ENCODE assay signal across 22 cellular contexts in genomic region chr10:42767906-42768305, GRCh38. TPM values are rescaled to one million over a fixed set of nuclear protein-coding genes. Genes with fewer than 3 reads are reported as not detected.
A peak's percentile ranks its signal among the peaks of the same experiment; 100 is the strongest.
DNase-seq lines count a peak whose midpoint lies in the region; ATAC-seq, FAIRE-seq and TF ChIP-seq lines count a peak whose summit lies in the region.
"Had no signal": no experiment of that assay in that cellular context is flagged by ENCODE, and none has a peak within 500 bp of the region (broad histone marks: within the 10 kb centered on the region; RNA-seq: fewer than 3 reads in every experiment).

No MANE protein-coding gene starts in this region.

- H3K36me3 Mint-ChIP-seq in activated CD8-positive, alpha-beta T cell treated with anti-CD3 and anti-CD28 coated beads for 36 hours (ENCODE audit: low read depth): no peaks in the 10 kb centered on the region
- H3K36me3 Mint-ChIP-seq: CD4-positive, CD25-positive, alpha-beta regulatory T cell; CD8-positive, alpha-beta T cell had no signal

- CTCF ChIA-PET in SK-N-SH (lab: Yijun Ruan, JAX): interaction anchor here (4.0 kb wide), 1 partner anchor 15 kb away, joined by 21 read pairs; no protein-coding TSS in a partner anchor
- CTCF ChIA-PET in K562 (lab: Yijun Ruan, JAX; ENCODE audit: low intra/inter-chr PET ratio): no interaction called here
- CTCF ChIA-PET in activated CD8-positive, alpha-beta T cell treated with anti-CD3 and anti-CD28 coated beads for 36 hours (lab: Charles Lee): no interaction called here

- H3K4me1 ChIP-seq in SK-N-SH (ENCODE audit: control insufficient read depth in 1 of 2, insufficient read depth in 2 of 2, low read depth in 1 of 2, low read length in 1 of 2): peaks cover 0 to 3% of the 10 kb centered on the region in 2 experiments; a peak in 1 of 4 replicates
- H3K4me1 ChIP-seq in K562 (replicated peaks in 1 of 2; ENCODE audit: control insufficient read depth in 2 of 2, insufficient read depth in 2 of 2, low read length in 2 of 2): peaks cover 8 to 24% of the 10 kb centered on the region in 2 experiments; a peak in 4 of 5 replicates
- H3K4me1 ChIP-seq in right cardiac atrium (ENCODE audit: control insufficient read depth, insufficient read depth, low read length): no peaks in the 10 kb centered on the region
- H3K4me1 ChIP-seq: BLaER1 had no signal

- H3K9ac ChIP-seq in SK-N-SH: no peak overlapping the region
- no peak overlapping the region for H3K9ac ChIP-seq in K562 (ENCODE audit: insufficient read depth in 1 of 2, low read depth in 2 of 2, low read length in 2 of 2)
- H3K9ac ChIP-seq: BLaER1 had no signal

- H3K4me2 ChIP-seq in SK-N-SH (no peak overlapping the region; the same call in 1 of the 2 replicates), K562 (ENCODE audit: insufficient read depth, low read length) (no peak overlapping the region)
- H3K4me2 ChIP-seq: BLaER1 had no signal

- TF ChIP-seq CTCF in SK-N-SH (IDR thresholded peaks at IDR 0.05) (no peak), K562 (IDR thresholded peaks at IDR 0.05 in 2 of 3, conservative IDR thresholded peaks at IDR 0.05 in 1 of 3; ENCODE audit: insufficient read depth in 2 of 3, low read depth in 1 of 3, low read length in 3 of 3) (no peak)
- TF ChIP-seq CTCF in activated CD8-positive, alpha-beta T cell treated with anti-CD3 and anti-CD28 coated beads for 36 hours (IDR thresholded peaks at IDR 0.05): no peak

- H3K9me2 ChIP-seq in SK-N-SH: no peaks in the 10 kb centered on the region

- no peak overlapping the region for H3K4me3 Mint-ChIP-seq in activated CD8-positive, alpha-beta T cell treated with anti-CD3 and anti-CD28 coated beads for 36 hours
- H3K4me3 Mint-ChIP-seq: B cell; CD4-positive, CD25-positive, alpha-beta regulatory T cell; CD8-positive, alpha-beta T cell had no signal

- TF ChIP-seq RAD21 in SK-N-SH (IDR thresholded peaks at IDR 0.05; ENCODE audit: low read length) (no peak), K562 (CRISPR knock-in tag; conservative IDR thresholded peaks at IDR 0.05 in 1 of 2, IDR thresholded peaks at IDR 0.05 in 1 of 2) (no peak)

- H2AFZ ChIP-seq in SK-N-SH (ENCODE audit: low read depth) (no peak overlapping the region), K562 (ENCODE audit: low read depth, low read length) (no peak overlapping the region)

- peaks cover 17% of the 10 kb centered on the region for H3K27me3 Mint-ChIP-seq in activated CD8-positive, alpha-beta T cell treated with anti-CD3 and anti-CD28 coated beads for 36 hours

- no peaks in the 10 kb centered on the region for H3K9me1 ChIP-seq in K562 (ENCODE audit: control insufficient read depth, insufficient read depth, low read length)

- H3K36me3 ChIP-seq in SK-N-SH (replicated peaks in 1 of 2; ENCODE audit: control insufficient read depth in 1 of 2, insufficient read depth in 2 of 2, low read length in 1 of 2) (no peaks in the 10 kb centered on the region), K562 (ENCODE audit: control insufficient read depth, insufficient read depth, low read length) (no peaks in the 10 kb centered on the region)
- H3K36me3 ChIP-seq: BLaER1 had no signal

- H3K9me3 Mint-ChIP-seq in activated CD8-positive, alpha-beta T cell treated with anti-CD3 and anti-CD28 coated beads for 36 hours: no peaks in the 10 kb centered on the region
- H3K9me3 Mint-ChIP-seq: CD8-positive, alpha-beta T cell had no signal

- in situ Hi-C loops in K562 (cut with MboI): no loop called here

- H3K27ac ChIP-seq in SK-N-SH (ENCODE audit: low read depth in 2 of 2, low read length in 1 of 2): no peak overlapping the region
- H3K27ac ChIP-seq in K562 (ENCODE audit: extremely low read depth, low read depth, low read length): no peak overlapping the region
- no peak overlapping the region for H3K27ac ChIP-seq in right cardiac atrium (ENCODE audit: low read length)
- H3K27ac ChIP-seq: 22Rv1, BLaER1, C4-2B had no signal

- 11% methylated on average over 13 of the region's 20 CpGs for WGBS in SK-N-SH (ENCODE audit: low lambda C conversion rate)
- WGBS in K562 (ENCODE audit: insufficient coverage, low coverage, missing lambda C conversion rate): 40% methylated on average over 20 of the region's 20 CpGs
- WGBS in right cardiac atrium: 81% methylated on average over 20 of the region's 20 CpGs

- DNase-seq in DMS53 (lab: John Stamatoyannopoulos, UW) (peak; percentile 12), DMS53 treated with DMSO at 0.1 percent for 48 hours (lab: John Stamatoyannopoulos, UW; ENCODE audit: unreplicated experiment) (no peak), SK-N-SH (peak; percentile 63), K562 (ENCODE audit: extremely low read depth in 1 of 4, low spot score in 3 of 4) (no peak), right cardiac atrium (no peak)
- no peak for DNase-seq in activated CD8-positive, alpha-beta T cell treated with anti-CD3 and anti-CD28 coated beads for 36 hours
- DNase-seq: Caco-2; CD4-positive, CD25-positive, alpha-beta regulatory T cell; CD8-positive, alpha-beta T cell; DMS153; DMS79 treated with DMSO at 0.1 percent for 48 hours; GF-D8; GOT3; HCEC 1CT had no signal

- FAIRE-seq in K562 (lab: Jason Lieb, UNC): no peak
- FAIRE-seq: A204.1, GM12891, GM18507, H54 had no signal

- no peak for TF ChIP-seq EP300 in SK-N-SH (IDR thresholded peaks at IDR 0.05; ENCODE audit: borderline replicate concordance in 1 of 2, low read depth in 1 of 2, low read length in 1 of 2)
- no peak for TF ChIP-seq EP300 in K562 (IDR thresholded peaks at IDR 0.05; ENCODE audit: low read length)

- H4K20me1 ChIP-seq in SK-N-SH (ENCODE audit: insufficient read depth) (no peaks in the 10 kb centered on the region), K562 (replicated peaks; ENCODE audit: control insufficient read depth, insufficient read depth, low read length) (0 out of 2 replicates have a peak, but pooled peaks cover 3% of the 10 kb centered on the region)
- H4K20me1 ChIP-seq: BLaER1 had no signal

- intact Hi-C loops in K562 (cut with micrococcal nuclease): loop anchor here (10.0 kb wide), 1 partner anchor 123 kb away; no protein-coding TSS in a partner anchor
- intact Hi-C loops in right cardiac atrium (cut with DNase I): no loop called here
- intact Hi-C loops in activated CD8-positive, alpha-beta T cell treated with anti-CD3 and anti-CD28 coated beads for 36 hours (cut with micrococcal nuclease): no loop called here

- TF ChIP-seq POLR2A in K562 (conservative IDR thresholded peaks at IDR 0.05): no peak

- H3K27ac Mint-ChIP-seq in activated CD8-positive, alpha-beta T cell treated with anti-CD3 and anti-CD28 coated beads for 36 hours: no peak overlapping the region
- H3K27ac Mint-ChIP-seq: B cell; CD8-positive, alpha-beta T cell had no signal

- POLR2A ChIA-PET in SK-N-SH (lab: Yijun Ruan, JAX) (no interaction called here), K562 (lab: Yijun Ruan, JAX) (no interaction called here)
- POLR2A ChIA-PET in activated CD8-positive, alpha-beta T cell treated with anti-CD3 and anti-CD28 coated beads for 36 hours (lab: Charles Lee): no interaction called here

- H3F3A ChIP-seq in SK-N-SH (replicated peaks; ENCODE audit: insufficient read depth): no peaks in the 10 kb centered on the region

- H3K79me2 ChIP-seq in SK-N-SH (ENCODE audit: insufficient read depth) (no peaks in the 10 kb centered on the region), K562 (ENCODE audit: control insufficient read depth, insufficient read depth, low read length) (no peaks in the 10 kb centered on the region)

- no peak; the same call in 2 of the 3 replicates for ATAC-seq in K562
- ATAC-seq in right cardiac atrium: no peak
- no peak for ATAC-seq in activated CD8-positive, alpha-beta T cell treated with anti-CD3 and anti-CD28 coated beads for 36 hours
- ATAC-seq: CD8-positive, alpha-beta T cell had no signal

- H3K9me3 ChIP-seq in SK-N-SH (no peaks in the 10 kb centered on the region), K562 (replicated peaks; ENCODE audit: control insufficient read depth, insufficient read depth, low read depth, low read length) (no peaks in the 10 kb centered on the region), right cardiac atrium (ENCODE audit: control insufficient read depth, low read length) (no peaks in the 10 kb centered on the region)

- no peaks in the 10 kb centered on the region for H3K4me1 Mint-ChIP-seq in activated CD8-positive, alpha-beta T cell treated with anti-CD3 and anti-CD28 coated beads for 36 hours (ENCODE audit: low read depth)
- H3K4me1 Mint-ChIP-seq: B cell; CD4-positive, CD25-positive, alpha-beta regulatory T cell had no signal

- H3K4me3 ChIP-seq in SK-N-SH (ENCODE audit: low read depth in 2 of 2, low read length in 1 of 2) (no peak overlapping the region), K562 (no peak overlapping the region), right cardiac atrium (ENCODE audit: low read length) (no peak overlapping the region)
- H3K4me3 ChIP-seq: BLaER1 had no signal

- H3K27me3 ChIP-seq in SK-N-SH (ENCODE audit: insufficient read depth) (peaks cover 25% of the 10 kb centered on the region), K562 (ENCODE audit: control insufficient read depth in 2 of 2, insufficient read depth in 2 of 2, low read length in 2 of 2) (peaks cover 8 to 12% of the 10 kb centered on the region in 2 experiments; a peak in 3 of 5 replicates), right cardiac atrium (ENCODE audit: control insufficient read depth, insufficient read depth) (no peaks in the 10 kb centered on the region)
- H3K27me3 ChIP-seq: BLaER1 had no signal

- no TSS peak for BruUV-seq in K562 (replicated peaks; lab: Mats Ljungman, UMichigan)

RNA-seq across cellular contexts. Expression of gene BMS1, which starts 14.7 kb away (rescaled TPM):
- polyA plus RNA-seq in SK-N-SH (2012; rRNA removed) (4.9 and 5.3 TPM in 2 replicates), K562 (2011; rRNA removed) (9.1 and 13.0 TPM in 2 replicates), K562 (2014; fragmentation: Illumina TruSeq; extraction: Trizol) (34.8 and 40.8 TPM in 2 replicates), K562 (2014; fragmentation: Nextera tagmentation; extraction: Ambion mirVana) (10 to 100 TPM; 11.1 to 25.7 TPM), K562 (2014; rRNA removed) (27.1 and 30.5 TPM in 2 replicates), right cardiac atrium (6.8 TPM)
- 7.4 and 8.9 TPM in 2 replicates for polyA plus RNA-seq in SK-N-SH (2012; cell fraction: cytosol; rRNA removed)
- polyA plus RNA-seq in SK-N-SH (2012; cell fraction: nucleus; rRNA removed): 5.0 and 8.0 TPM in 2 replicates
- total RNA-seq in K562 (2011; cell fraction: chromatin; rRNA removed; ENCODE audit: low replicate concordance): 13.1 and 30.2 TPM in 2 replicates
- total RNA-seq in K562 (2011; cell fraction: nucleolus; rRNA removed): 8.0 and 9.3 TPM in 2 replicates
- total RNA-seq in K562 (2011; cell fraction: nucleoplasm; rRNA removed): 12.4 and 12.9 TPM in 2 replicates
- total RNA-seq in K562 (2014; rRNA removed) (36.4 and 37.0 TPM in 2 replicates), K562 (2014; rRNA removed; fragmentation: Illumina TruSeq; extraction: Trizol) (46.9 and 51.6 TPM in 2 replicates), K562 (2015; rRNA removed; fragmentation: Illumina TruSeq; extraction: Trizol) (42.8 and 44.9 TPM in 2 replicates), K562 (2021) (26.8 and 32.7 TPM in 2 replicates), right cardiac atrium (10 to 100 TPM; 10.6 to 13.1 (median 12.1) TPM)
- polyA plus RNA-seq in K562 (2011; cell fraction: cytosol; rRNA removed): 2.9 and 5.6 TPM in 2 replicates
- 9.9 and 10.5 TPM in 2 replicates for polyA plus RNA-seq in K562 (2011; cell fraction: nucleus; rRNA removed)
- polyA plus RNA-seq in K562 (2012): 12.8 and 27.5 TPM in 2 replicates
- polyA minus RNA-seq in K562 (2011; rRNA and poly(A)+ RNA removed): 30.2 and 32.3 TPM in 2 replicates
- polyA minus RNA-seq in K562 (2011; cell fraction: cytosol; rRNA and poly(A)+ RNA removed): 13.2 and 14.9 TPM in 2 replicates
- 9.0 and 19.2 TPM in 2 replicates for polyA minus RNA-seq in K562 (2011; cell fraction: nucleus; rRNA and poly(A)+ RNA removed)
- total RNA-seq in activated CD8-positive, alpha-beta T cell treated with anti-CD3 and anti-CD28 coated beads for 36 hours: 10 to 100 TPM; 27.6 to 28.1 TPM

Comparison
In these comparisons a context has a peak if more than half of its experiments do, and no peak if none do; other contexts are left out.
1. DNase-seq: peak in DMS53 (single experiment) and SK-N-SH (single experiment); none in DMS53 treated with DMSO at 0.1 percent for 48 hours (single experiment), K562 (0 of 4), right cardiac atrium (0 of 3) and activated CD8-positive, alpha-beta T cell treated with anti-CD3 and anti-CD28 coated beads for 36 hours (single experiment).